Comparison of ENCODE assay signal across 23 cellular contexts in the genomic region with DNA sequence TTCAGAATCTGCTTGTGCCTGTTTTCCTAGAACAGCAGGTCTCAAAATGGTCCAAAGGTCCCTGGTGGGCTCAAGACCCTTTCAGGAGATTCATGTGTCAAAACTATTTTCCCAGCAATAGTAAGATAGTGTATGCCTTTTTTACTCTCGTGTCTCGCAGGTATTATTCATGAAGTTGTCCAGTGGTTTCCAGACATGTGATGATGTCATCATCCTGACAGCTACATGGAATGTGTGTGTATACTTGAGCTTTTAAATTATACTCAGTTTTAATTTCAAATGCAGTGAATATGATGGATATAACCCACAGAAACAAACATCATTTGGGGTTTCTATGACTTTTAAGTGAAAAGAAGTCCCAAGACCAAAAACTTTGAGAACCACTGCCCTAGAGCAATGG.
"Had no signal": no experiment of that assay in that cellular context is flagged by ENCODE, and none has a peak within 500 bp of the region (broad histone marks: within the 10 kb centered on the region; RNA-seq: fewer than 3 reads in every experiment).

No MANE protein-coding gene starts in this region.

- H3K27ac Mint-ChIP-seq: immature natural killer cell; naive B cell; nephron; progenitor cell of endocrine pancreas; stimulated activated memory B cell treated with anti-CD40 and anti-IgM and Interleukin-4, amounts not matched to agents 10 μg/mL and 1 μg/mL and 100 μg/mL, for 72 hours; stimulated activated naive CD8-positive, alpha-beta T cell treated with anti-CD3 and anti-CD28 coated beads, Interleukin-15, Interleukin-2, amounts not matched to agents 100 ng/mL and 50 ng/mL, for 24 hours had no signal

- H3K4me1 ChIP-seq: gastroesophageal sphincter, left ventricle myocardium inferior, lower lobe of right lung, pancreas, upper lobe of left lung, vagina had no signal

- H3K9me3 Mint-ChIP-seq: nephron; stimulated activated memory B cell treated with anti-CD40 and anti-IgM and Interleukin-4, amounts not matched to agents 10 μg/mL and 1 μg/mL and 100 μg/mL, for 72 hours; stimulated activated naive CD8-positive, alpha-beta T cell treated with anti-CD3 and anti-CD28 coated beads, Interleukin-15, Interleukin-2, amounts not matched to agents 100 ng/mL and 50 ng/mL, for 24 hours had no signal

- ATAC-seq: gastroesophageal sphincter; left cardiac atrium; lower lobe of right lung; pancreas; right cardiac atrium; stimulated activated memory B cell treated with anti-CD40 and anti-IgM and Interleukin-4, amounts not matched to agents 10 μg/mL and 1 μg/mL and 100 μg/mL, for 72 hours had no signal

- H3K27me3 ChIP-seq: esophagus squamous epithelium, gastroesophageal sphincter, tibial artery, upper lobe of left lung, vagina had no signal

- H3K27ac ChIP-seq: esophagus squamous epithelium, gastroesophageal sphincter, left ventricle myocardium inferior, lower lobe of right lung, pancreas, tibial artery, upper lobe of left lung, vagina had no signal

- H3K4me3 Mint-ChIP-seq: immature natural killer cell; naive B cell; nephron; stimulated activated memory B cell treated with anti-CD40 and anti-IgM and Interleukin-4, amounts not matched to agents 10 μg/mL and 1 μg/mL and 100 μg/mL, for 72 hours; stimulated activated naive CD8-positive, alpha-beta T cell treated with anti-CD3 and anti-CD28 coated beads, Interleukin-15, Interleukin-2, amounts not matched to agents 100 ng/mL and 50 ng/mL, for 24 hours had no signal

- DNase-seq: dermis blood vessel endothelial cell; esophagus squamous epithelium; foreskin fibroblast; immature natural killer cell; left cardiac atrium; left ventricle myocardium inferior; lower lobe of right lung; mesenchymal stem cell; naive B cell; occipital lobe; pancreas; right cardiac atrium; stimulated activated CD4-positive, alpha-beta T cell treated with anti-CD3 and anti-CD28 coated beads, Interleukin-1b, Interleukin-23, amount 100 ng/mL, for 48 hours; stimulated activated CD4-positive, alpha-beta T cell treated with anti-CD3 and anti-CD28 coated beads, Interleukin-4, amount 100 ng/mL, for 24 hours; tibial artery; upper lobe of left lung had no signal

- FAIRE-seq: keratinocyte, pancreas had no signal

- H3K27me3 Mint-ChIP-seq: stimulated activated memory B cell treated with anti-CD40 and anti-IgM and Interleukin-4, amounts not matched to agents 10 μg/mL and 1 μg/mL and 100 μg/mL, for 72 hours; stimulated activated naive CD8-positive, alpha-beta T cell treated with anti-CD3 and anti-CD28 coated beads, Interleukin-15, Interleukin-2, amounts not matched to agents 100 ng/mL and 50 ng/mL, for 24 hours had no signal

- H3K36me3 ChIP-seq: esophagus squamous epithelium, gastroesophageal sphincter, left ventricle myocardium inferior, lower lobe of right lung, pancreas, tibial artery, upper lobe of left lung, vagina had no signal

- H3K4me3 ChIP-seq: esophagus squamous epithelium, gastroesophageal sphincter, left ventricle myocardium inferior, lower lobe of right lung, pancreas, tibial artery, upper lobe of left lung, vagina had no signal

- H3K9me3 ChIP-seq: esophagus squamous epithelium, gastroesophageal sphincter, left ventricle myocardium inferior, lower lobe of right lung, pancreas, tibial artery, upper lobe of left lung, vagina had no signal

- H3K4me1 Mint-ChIP-seq: immature natural killer cell; naive B cell; stimulated activated memory B cell treated with anti-CD40 and anti-IgM and Interleukin-4, amounts not matched to agents 10 μg/mL and 1 μg/mL and 100 μg/mL, for 72 hours had no signal

- H3K36me3 Mint-ChIP-seq: immature natural killer cell; naive B cell; stimulated activated memory B cell treated with anti-CD40 and anti-IgM and Interleukin-4, amounts not matched to agents 10 μg/mL and 1 μg/mL and 100 μg/mL, for 72 hours had no signal
